In genomic region chr17:30396129-30396528, GRCh38 we compare ENCODE assay signal across 1 cellular context.
A peak's percentile ranks its signal among the peaks of the same experiment; 100 is the strongest.
TF ChIP-seq lines count a peak whose summit lies in the region.

No MANE protein-coding gene starts in this region.

TF ChIP-seq in HEK293, 187 proteins besides CTCF, POLR2A, EP300 and RAD21 (continued from another document):
- TF ChIP-seq ZNF362 (tag by site-specific recombination; IDR thresholded peaks at IDR 0.05) (0 out of 2 replicates have a peak, but pooled peaks have one; percentile 39), ZNF239 (tag by site-specific recombination; IDR thresholded peaks at IDR 0.05) (no peak), ZNF600 (tag by site-specific recombination; IDR thresholded peaks at IDR 0.05) (no peak), ZNF10 (tag by site-specific recombination; IDR thresholded peaks at IDR 0.05) (no peak), KLF10 (tag by site-specific recombination; IDR thresholded peaks at IDR 0.05) (no peak), ZNF23 (tag by site-specific recombination; IDR thresholded peaks at IDR 0.05; ENCODE audit: borderline replicate concordance) (no peak), ZNF76 (tag by site-specific recombination; IDR thresholded peaks at IDR 0.05; ENCODE audit: borderline replicate concordance, low read depth) (no peak), ZNF785 (tag by site-specific recombination; IDR thresholded peaks at IDR 0.05) (no peak), SCRT1 (tag by site-specific recombination; IDR thresholded peaks at IDR 0.05; ENCODE audit: borderline replicate concordance) (no peak), ZNF548 (tag by site-specific recombination; IDR thresholded peaks at IDR 0.05) (no peak), ZIC2 (tag by site-specific recombination; IDR thresholded peaks at IDR 0.05) (no peak), ZNF266 (tag by site-specific recombination; IDR thresholded peaks at IDR 0.05; ENCODE audit: low read depth) (no peak), ZNF777 (tag by site-specific recombination; IDR thresholded peaks at IDR 0.05; ENCODE audit: borderline replicate concordance) (no peak)
- TF ChIP-seq, protein P1, sequence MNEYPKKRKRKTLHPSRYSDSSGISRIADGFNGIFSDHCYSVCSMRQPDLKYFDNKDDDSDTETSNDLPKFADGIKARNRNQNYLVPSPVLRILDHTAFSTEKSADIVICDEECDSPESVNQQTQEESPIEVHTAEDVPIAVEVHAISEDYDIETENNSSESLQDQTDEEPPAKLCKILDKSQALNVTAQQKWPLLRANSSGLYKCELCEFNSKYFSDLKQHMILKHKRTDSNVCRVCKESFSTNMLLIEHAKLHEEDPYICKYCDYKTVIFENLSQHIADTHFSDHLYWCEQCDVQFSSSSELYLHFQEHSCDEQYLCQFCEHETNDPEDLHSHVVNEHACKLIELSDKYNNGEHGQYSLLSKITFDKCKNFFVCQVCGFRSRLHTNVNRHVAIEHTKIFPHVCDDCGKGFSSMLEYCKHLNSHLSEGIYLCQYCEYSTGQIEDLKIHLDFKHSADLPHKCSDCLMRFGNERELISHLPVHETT (tag by site-specific recombination; IDR thresholded peaks at IDR 0.05), result no peak
